In genomic region chr14:101962503-101962874, GRCh38 we compare ENCODE assay signal across 9 cellular contexts. TPM values are rescaled to one million over a fixed set of nuclear protein-coding genes. Genes with fewer than 3 reads are reported as not detected.
DNase-seq lines count a peak whose midpoint lies in the region; ATAC-seq, FAIRE-seq and TF ChIP-seq lines count a peak whose summit lies in the region.
"Had no signal": no experiment of that assay in that cellular context is flagged by ENCODE, and none has a peak within 500 bp of the region (broad histone marks: within the 10 kb centered on the region; RNA-seq: fewer than 3 reads in every experiment).

No MANE protein-coding gene starts in this region.

- DNase-seq in H54 (ENCODE audit: insufficient read length, low spot score) = peak; percentile 86
- peak; percentile 71 for DNase-seq in NCI-H82 treated with DMSO at 0.1 percent for 48 hours (lab: John Stamatoyannopoulos, UW; ENCODE audit: unreplicated experiment)
- DNase-seq in fibroblast of gingiva (ENCODE audit: low read depth) = peak; percentile 82
- DNase-seq in activated T-helper 2 cell treated with anti-CD3 and anti-CD28 coated beads, Interferon-gamma antibody, Interleukin-2, Interleukin-4, amounts not matched to agents 10 μg/mL and 5 μg/mL and 100 μg/mL, durations not matched to agents 14 hours and 24 hours and 36 hours (ENCODE audit: low spot score) = no peak
- no peak for DNase-seq in activated naive CD8-positive, alpha-beta T cell treated with anti-CD3 and anti-CD28 coated beads, Interleukin-2, amount 50 U/mL, for 24 hours

- TF ChIP-seq POLR2A in H54 (IDR thresholded peaks at IDR 0.05; ENCODE audit: low read depth, low read length) = no peak

- no peak overlapping the region for H3K27ac Mint-ChIP-seq in activated T-helper 2 cell treated with anti-CD3 and anti-CD28 coated beads, Interferon-gamma antibody, Interleukin-2, Interleukin-4, amounts not matched to agents 10 μg/mL and 5 μg/mL and 100 μg/mL, durations not matched to agents 14 hours and 24 hours and 36 hours
- H3K27ac Mint-ChIP-seq in activated naive CD8-positive, alpha-beta T cell treated with anti-CD3 and anti-CD28 coated beads, Interleukin-2, amount 50 U/mL, for 24 hours = no peak overlapping the region
- H3K27ac Mint-ChIP-seq: activated naive CD8-positive, alpha-beta T cell had no signal

- no peak overlapping the region for H3K4me3 ChIP-seq in rectal smooth muscle tissue (ENCODE audit: low read length)

- peak overlapping the region; percentile 71 for H3K27ac ChIP-seq in rectal smooth muscle tissue (ENCODE audit: low read depth, low read length)

- no peak for ATAC-seq in GM18498 (IDR thresholded peaks at IDR 0.05; ENCODE audit: unreplicated experiment)
- ATAC-seq in activated naive CD8-positive, alpha-beta T cell treated with anti-CD3 and anti-CD28 coated beads, Interleukin-2, amount 50 U/mL, for 24 hours = no peak
- ATAC-seq in HG03108 (IDR thresholded peaks at IDR 0.05; ENCODE audit: unreplicated experiment) = no peak

- peaks cover 25% of the 10 kb centered on the region for H3K4me1 ChIP-seq in rectal smooth muscle tissue (ENCODE audit: control insufficient read depth, insufficient read depth, low read length)

- peak; percentile 99 for FAIRE-seq in H54 (lab: Jason Lieb, UNC)

- H3K27me3 ChIP-seq in rectal smooth muscle tissue (ENCODE audit: control insufficient read depth, insufficient read depth, low read length) = no peaks in the 10 kb centered on the region

- intact Hi-C loops in activated T-helper 2 cell treated with anti-CD3 and anti-CD28 coated beads, Interferon-gamma antibody, Interleukin-2, Interleukin-4, amounts not matched to agents 10 μg/mL and 5 μg/mL and 100 μg/mL, durations not matched to agents 14 hours and 24 hours and 36 hours (cut with micrococcal nuclease) = loop anchor here (5.0 kb wide), 3 partner anchors 175 to 550 kb away; partner anchors contain the start of gene WDR20

- H3K4me1 Mint-ChIP-seq in activated T-helper 2 cell treated with anti-CD3 and anti-CD28 coated beads, Interferon-gamma antibody, Interleukin-2, Interleukin-4, amounts not matched to agents 10 μg/mL and 5 μg/mL and 100 μg/mL, durations not matched to agents 14 hours and 24 hours and 36 hours (ENCODE audit: low read depth) = peaks cover 23% of the 10 kb centered on the region
- peaks cover 27% of the 10 kb centered on the region for H3K4me1 Mint-ChIP-seq in activated naive CD8-positive, alpha-beta T cell treated with anti-CD3 and anti-CD28 coated beads, Interleukin-2, amount 50 U/mL, for 24 hours

- H3K9ac ChIP-seq in rectal smooth muscle tissue (ENCODE audit: low read length) = no peak overlapping the region

- H3K27me3 Mint-ChIP-seq in activated T-helper 2 cell treated with anti-CD3 and anti-CD28 coated beads, Interferon-gamma antibody, Interleukin-2, Interleukin-4, amounts not matched to agents 10 μg/mL and 5 μg/mL and 100 μg/mL, durations not matched to agents 14 hours and 24 hours and 36 hours (ENCODE audit: low read depth) = no peaks in the 10 kb centered on the region
- no peaks in the 10 kb centered on the region for H3K27me3 Mint-ChIP-seq in activated naive CD8-positive, alpha-beta T cell treated with anti-CD3 and anti-CD28 coated beads, Interleukin-2, amount 50 U/mL, for 24 hours
- H3K27me3 Mint-ChIP-seq: activated naive CD8-positive, alpha-beta T cell had no signal

- no peaks in the 10 kb centered on the region for H3K36me3 ChIP-seq in rectal smooth muscle tissue (ENCODE audit: control insufficient read depth, insufficient read depth, low read length)

- peaks cover 6% of the 10 kb centered on the region for H3K36me3 Mint-ChIP-seq in activated T-helper 2 cell treated with anti-CD3 and anti-CD28 coated beads, Interferon-gamma antibody, Interleukin-2, Interleukin-4, amounts not matched to agents 10 μg/mL and 5 μg/mL and 100 μg/mL, durations not matched to agents 14 hours and 24 hours and 36 hours (ENCODE audit: low read depth)
- no peaks in the 10 kb centered on the region for H3K36me3 Mint-ChIP-seq in activated naive CD8-positive, alpha-beta T cell treated with anti-CD3 and anti-CD28 coated beads, Interleukin-2, amount 50 U/mL, for 24 hours (ENCODE audit: low read depth)
- H3K36me3 Mint-ChIP-seq: activated naive CD8-positive, alpha-beta T cell had no signal

- no peaks in the 10 kb centered on the region for H3K9me3 Mint-ChIP-seq in activated T-helper 2 cell treated with anti-CD3 and anti-CD28 coated beads, Interferon-gamma antibody, Interleukin-2, Interleukin-4, amounts not matched to agents 10 μg/mL and 5 μg/mL and 100 μg/mL, durations not matched to agents 14 hours and 24 hours and 36 hours
- no peaks in the 10 kb centered on the region for H3K9me3 Mint-ChIP-seq in activated naive CD8-positive, alpha-beta T cell treated with anti-CD3 and anti-CD28 coated beads, Interleukin-2, amount 50 U/mL, for 24 hours

- no peak overlapping the region for H3K4me3 Mint-ChIP-seq in activated T-helper 2 cell treated with anti-CD3 and anti-CD28 coated beads, Interferon-gamma antibody, Interleukin-2, Interleukin-4, amounts not matched to agents 10 μg/mL and 5 μg/mL and 100 μg/mL, durations not matched to agents 14 hours and 24 hours and 36 hours (ENCODE audit: low read depth)
- no peak overlapping the region for H3K4me3 Mint-ChIP-seq in activated naive CD8-positive, alpha-beta T cell treated with anti-CD3 and anti-CD28 coated beads, Interleukin-2, amount 50 U/mL, for 24 hours
- H3K4me3 Mint-ChIP-seq: activated naive CD8-positive, alpha-beta T cell had no signal

RNA-seq across cellular contexts. Expression of gene DYNC1H1, which starts 1.9 kb away (rescaled TPM):
- total RNA-seq in activated T-helper 2 cell treated with anti-CD3 and anti-CD28 coated beads, Interferon-gamma antibody, Interleukin-2, Interleukin-4, amounts not matched to agents 10 μg/mL and 5 μg/mL and 100 μg/mL, durations not matched to agents 14 hours and 24 hours and 36 hours = 286 and 287 TPM in 2 replicates

Comparison
In these comparisons a context has a peak if more than half of its experiments do, and no peak if none do; other contexts are left out.
1. DNase-seq: peak in H54 (single experiment), NCI-H82 treated with DMSO at 0.1 percent for 48 hours (single experiment) and fibroblast of gingiva (single experiment); none in activated T-helper 2 cell treated with anti-CD3 and anti-CD28 coated beads, Interferon-gamma antibody, Interleukin-2, Interleukin-4, amounts not matched to agents 10 μg/mL and 5 μg/mL and 100 μg/mL, durations not matched to agents 14 hours and 24 hours and 36 hours (single experiment) and activated naive CD8-positive, alpha-beta T cell treated with anti-CD3 and anti-CD28 coated beads, Interleukin-2, amount 50 U/mL, for 24 hours (single experiment).